ENCODE assay signal across 1 cellular context in genomic region chr12:26523708-26524150, GRCh38.
TF ChIP-seq lines count a peak whose summit lies in the region.

No MANE protein-coding gene starts in this region.

TF ChIP-seq in GM23338, 12 proteins besides CTCF, POLR2A, EP300 and RAD21 (continued from another document):
- TF ChIP-seq JUNB (IDR thresholded peaks at IDR 0.05; ENCODE audit: unreplicated experiment): no peak
- no peak for TF ChIP-seq POLR2AphosphoS5 (IDR thresholded peaks at IDR 0.05; ENCODE audit: low read depth)
- TF ChIP-seq EZH2phosphoT487 (IDR thresholded peaks at IDR 0.05; ENCODE audit: unreplicated experiment): no peak
- TF ChIP-seq STAT1 (IDR thresholded peaks at IDR 0.05; ENCODE audit: unreplicated experiment): no peak
- no peak for TF ChIP-seq REST (IDR thresholded peaks at IDR 0.05; ENCODE audit: unreplicated experiment)
- TF ChIP-seq CREB1 (CRISPR knock-in tag; IDR thresholded peaks at IDR 0.05; ENCODE audit: low read depth): no peak
- no peak for TF ChIP-seq ZNF331 (CRISPR knock-in tag; IDR thresholded peaks at IDR 0.05; ENCODE audit: low read depth)
